20 cellular contexts compared by ENCODE assay signal in the genomic region with DNA sequence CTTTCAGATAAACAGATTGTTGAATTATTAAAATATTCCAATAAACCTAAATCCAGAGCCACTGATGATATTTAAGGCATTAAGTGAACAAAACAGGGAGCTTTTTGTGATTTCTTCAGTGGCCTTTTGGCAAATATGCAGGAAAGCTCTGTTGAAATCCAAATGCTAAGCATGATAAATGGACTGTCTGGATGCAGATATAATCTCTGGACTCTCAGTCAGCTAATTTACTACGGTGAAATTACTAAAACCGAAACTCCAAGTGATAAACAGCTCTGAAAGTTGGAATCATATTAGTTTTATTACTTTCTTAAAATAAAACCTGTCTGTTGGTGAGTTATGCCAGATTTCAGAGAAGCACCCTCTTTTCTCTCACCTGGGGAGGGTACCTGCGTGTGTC.
"Had no signal": no experiment of that assay in that cellular context is flagged by ENCODE, and none has a peak within 500 bp of the region (broad histone marks: within the 10 kb centered on the region; RNA-seq: fewer than 3 reads in every experiment).

No MANE protein-coding gene starts in this region.

- H3K27me3 ChIP-seq: foreskin keratinocyte, gastroesophageal sphincter, heart left ventricle, hepatocyte, neural progenitor cell, sigmoid colon, spleen, suprapubic skin, transverse colon, vagina had no signal

- H3K9me3 ChIP-seq: gastroesophageal sphincter, psoas muscle, sigmoid colon, suprapubic skin, transverse colon, vagina had no signal

- H3K4me3 ChIP-seq: gastroesophageal sphincter, heart left ventricle, hepatocyte, neural progenitor cell, psoas muscle, sigmoid colon, spleen, suprapubic skin, transverse colon, vagina had no signal

- H3K4me2 ChIP-seq: hepatocyte, neural progenitor cell had no signal

- H3K9ac ChIP-seq: neural progenitor cell had no signal

- H3K4me1 ChIP-seq: foreskin keratinocyte, neural progenitor cell, psoas muscle, sigmoid colon, spleen, suprapubic skin, transverse colon, vagina had no signal

- H2AFZ ChIP-seq: hepatocyte, neural progenitor cell had no signal

- DNase-seq: cortex of kidney; foreskin keratinocyte; kidney; mesenchymal stem cell; midbrain; naive thymus-derived CD4-positive, alpha-beta T cell; psoas muscle; sigmoid colon; spleen; stimulated activated CD4-positive, alpha-beta T cell treated with anti-CD3 and anti-CD28 coated beads, Interleukin-2, amount 100 ng/mL, for 48 hours; stimulated activated naive CD4-positive, alpha-beta T cell; stimulated activated naive CD8-positive, alpha-beta T cell treated with anti-CD3 and anti-CD28 coated beads, Interleukin-15, amount 100 ng/mL, for 72 hours; transverse colon had no signal

- H3K36me3 ChIP-seq: gastroesophageal sphincter, heart left ventricle, neural progenitor cell, sigmoid colon, spleen, suprapubic skin, transverse colon, vagina had no signal

- H3K27ac ChIP-seq: foreskin keratinocyte, gastroesophageal sphincter, heart left ventricle, hepatocyte, neural progenitor cell, psoas muscle, sigmoid colon, spleen, suprapubic skin, transverse colon, vagina had no signal

- ATAC-seq: foreskin keratinocyte; gastroesophageal sphincter; left lobe of liver; naive thymus-derived CD4-positive, alpha-beta T cell; psoas muscle; stimulated activated naive CD8-positive, alpha-beta T cell treated with anti-CD3 and anti-CD28 coated beads, Interleukin-15, amount 100 ng/mL, for 72 hours had no signal

- H3K79me2 ChIP-seq: hepatocyte had no signal
